ENCODE assay signal across 3 cellular contexts in the genomic region with DNA sequence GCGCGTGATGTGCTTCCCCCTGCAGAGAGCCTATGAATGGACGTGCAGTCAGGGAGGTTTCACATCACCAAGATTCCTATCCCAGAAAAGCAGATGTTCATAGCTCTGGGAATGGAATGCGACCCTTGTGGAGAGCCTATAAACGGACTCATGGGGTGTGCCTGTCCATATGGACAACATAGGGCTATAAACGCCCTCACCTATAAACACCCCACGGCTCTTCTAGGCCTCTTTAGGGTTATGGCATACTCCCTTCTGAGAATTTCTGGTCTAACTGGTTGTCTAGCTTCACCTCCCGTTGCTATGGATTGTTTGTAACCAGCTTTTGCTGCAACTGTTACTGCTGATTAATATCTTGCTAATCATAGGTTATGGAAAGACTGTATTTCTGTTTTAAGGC. TPM values are rescaled to one million over a fixed set of nuclear protein-coding genes. Genes with fewer than 3 reads are reported as not detected.
"Had no signal": no experiment of that assay in that cellular context is flagged by ENCODE, and none has a peak within 500 bp of the region (broad histone marks: within the 10 kb centered on the region; RNA-seq: fewer than 3 reads in every experiment).

No MANE protein-coding gene starts in this region.

RNA-seq across cellular contexts. Expression of a gene that starts 55.0 kb away (rescaled TPM):
- total RNA-seq: natural killer cell, osteocyte, pulmonary artery endothelial cell had no signal
